In the genomic region with DNA sequence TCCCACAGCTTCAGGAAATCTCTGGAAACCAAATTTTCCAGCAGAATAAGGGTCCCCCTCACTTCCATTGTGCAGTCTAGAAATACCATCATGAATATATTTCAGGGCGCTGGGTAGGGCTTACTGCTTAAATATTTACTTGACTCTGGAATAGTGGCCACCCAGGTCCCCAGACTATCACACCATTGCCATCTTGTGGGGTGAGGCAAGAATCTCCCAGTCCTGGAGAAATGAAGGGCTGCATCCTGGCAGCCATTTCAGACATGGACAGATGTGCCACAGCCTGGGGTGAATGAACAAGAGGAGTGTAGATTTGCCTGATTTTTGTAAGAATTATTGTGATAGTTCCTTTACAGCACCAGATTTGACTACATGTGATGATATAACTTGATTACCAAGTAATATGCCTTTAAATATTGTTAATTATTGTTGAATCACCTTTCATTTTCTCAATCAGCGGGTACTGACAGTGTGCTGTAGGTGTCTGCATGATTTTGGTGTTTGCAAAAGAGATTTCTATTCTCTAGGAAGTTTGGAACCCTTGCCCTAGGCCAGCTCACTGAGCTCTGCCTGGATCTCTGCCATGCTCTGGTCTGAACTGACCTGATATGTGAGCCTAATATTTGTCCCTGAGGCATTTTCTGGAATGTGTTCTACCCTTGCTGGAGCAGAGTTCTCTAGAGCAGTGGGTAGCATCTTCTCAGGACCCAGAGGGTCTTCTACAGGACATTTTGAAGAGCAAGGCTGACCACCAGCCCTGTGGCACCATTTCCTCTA, we compare ENCODE assay signal across 10 cellular contexts.
DNase-seq lines count a peak whose midpoint lies in the region; ATAC-seq and TF ChIP-seq lines count a peak whose summit lies in the region.
"Had no signal": no experiment of that assay in that cellular context is flagged by ENCODE, and none has a peak within 500 bp of the region (broad histone marks: within the 10 kb centered on the region; RNA-seq: fewer than 3 reads in every experiment).

No MANE protein-coding gene starts in this region.

- peaks cover 2% of the 10 kb centered on the region for H3K27me3 Mint-ChIP-seq in osteocyte (ENCODE audit: unreplicated experiment)
- H3K27me3 Mint-ChIP-seq in stimulated activated memory B cell treated with anti-CD40 and anti-IgM and Interleukin-4, amounts not matched to agents 10 μg/mL and 1 μg/mL and 100 μg/mL, for 72 hours, result peaks cover 9% of the 10 kb centered on the region

- H3K9ac ChIP-seq in colonic mucosa (ENCODE audit: low read depth in 2 of 2, low read length in 2 of 2), result no peak overlapping the region

- no peak overlapping the region for H3K4me3 ChIP-seq in colonic mucosa

- H3K27ac ChIP-seq in colonic mucosa, result no peak overlapping the region

- H3K4me1 ChIP-seq in colonic mucosa, result no peaks in the 10 kb centered on the region

- no peaks in the 10 kb centered on the region for H3K27me3 ChIP-seq in colonic mucosa

- H3K4me3 Mint-ChIP-seq in osteocyte (ENCODE audit: unreplicated experiment), result no peak overlapping the region
- no peak overlapping the region for H3K4me3 Mint-ChIP-seq in stimulated activated memory B cell treated with anti-CD40 and anti-IgM and Interleukin-4, amounts not matched to agents 10 μg/mL and 1 μg/mL and 100 μg/mL, for 72 hours

- no peak overlapping the region for H3K27ac Mint-ChIP-seq in osteocyte (ENCODE audit: unreplicated experiment)
- no peak overlapping the region for H3K27ac Mint-ChIP-seq in stimulated activated memory B cell treated with anti-CD40 and anti-IgM and Interleukin-4, amounts not matched to agents 10 μg/mL and 1 μg/mL and 100 μg/mL, for 72 hours

- H3K4me1 Mint-ChIP-seq in osteocyte (ENCODE audit: unreplicated experiment), result peaks cover 15% of the 10 kb centered on the region
- H3K4me1 Mint-ChIP-seq in stimulated activated memory B cell treated with anti-CD40 and anti-IgM and Interleukin-4, amounts not matched to agents 10 μg/mL and 1 μg/mL and 100 μg/mL, for 72 hours, result no peaks in the 10 kb centered on the region

- no peaks in the 10 kb centered on the region for H3K9me3 Mint-ChIP-seq in osteocyte (ENCODE audit: unreplicated experiment)
- no peaks in the 10 kb centered on the region for H3K9me3 Mint-ChIP-seq in stimulated activated memory B cell treated with anti-CD40 and anti-IgM and Interleukin-4, amounts not matched to agents 10 μg/mL and 1 μg/mL and 100 μg/mL, for 72 hours

- no peak for TF ChIP-seq CTCF in colonic mucosa (IDR thresholded peaks at IDR 0.05)
- TF ChIP-seq CTCF in osteocyte (IDR thresholded peaks at IDR 0.05), result peak; percentile 47
- no peak for TF ChIP-seq CTCF in GM10266 (IDR thresholded peaks at IDR 0.05; ENCODE audit: control insufficient read depth, insufficient read depth, low read depth, missing control alignments)

- peak; percentile 62 for ATAC-seq in GM18909 (IDR thresholded peaks at IDR 0.05; ENCODE audit: poor library complexity, unreplicated experiment)
- no peak for ATAC-seq in stimulated activated memory B cell treated with anti-CD40 and anti-IgM and Interleukin-4, amounts not matched to agents 10 μg/mL and 1 μg/mL and 100 μg/mL, for 72 hours
- ATAC-seq in GM18519 (IDR thresholded peaks at IDR 0.05; ENCODE audit: low FRiP score, unreplicated experiment), result no peak

- intact Hi-C loops in colonic mucosa (cut with DNase I), result loop anchor here (10.0 kb wide), 1 partner anchor 456 kb away; no protein-coding TSS in a partner anchor

- H3K36me3 Mint-ChIP-seq in osteocyte (ENCODE audit: unreplicated experiment), result no peaks in the 10 kb centered on the region
- no peaks in the 10 kb centered on the region for H3K36me3 Mint-ChIP-seq in stimulated activated memory B cell treated with anti-CD40 and anti-IgM and Interleukin-4, amounts not matched to agents 10 μg/mL and 1 μg/mL and 100 μg/mL, for 72 hours

- no peaks in the 10 kb centered on the region for H3K36me3 ChIP-seq in colonic mucosa

- no peaks in the 10 kb centered on the region for H3K9me3 ChIP-seq in colonic mucosa

- DNase-seq in M059J (ENCODE audit: low read depth) (peak; percentile 44), colonic mucosa (peak; percentile 18), osteocyte (ENCODE audit: extremely low spot score, unreplicated experiment) (no peak), GM10266 (ENCODE audit: extremely low spot score) (no peak)
- DNase-seq in activated CD4-positive, alpha-beta T cell treated with anti-CD3 and anti-CD28 coated beads, Interleukin-2, amount 50 U/mL, for 4 hours, result no peak
- DNase-seq: NCI-H187; stimulated activated CD4-positive, alpha-beta T cell treated with anti-CD3 and anti-CD28 coated beads, Interleukin-4, amount 100 ng/mL, for 4 hours had no signal

Comparison
In these comparisons a context has a peak if more than half of its experiments do, and no peak if none do; other contexts are left out.
1. DNase-seq: peak in M059J (single experiment) and colonic mucosa (single experiment); none in osteocyte (single experiment), GM10266 (single experiment) and activated CD4-positive, alpha-beta T cell treated with anti-CD3 and anti-CD28 coated beads, Interleukin-2, amount 50 U/mL, for 4 hours (0 of 2).